Comparison of ENCODE assay signal across 20 cellular contexts in genomic region chr10:35359056-35359455, GRCh38. TPM values are rescaled to one million over a fixed set of nuclear protein-coding genes. Genes with fewer than 3 reads are reported as not detected.
DNase-seq lines count a peak whose midpoint lies in the region; ATAC-seq and TF ChIP-seq lines count a peak whose summit lies in the region.
"Had no signal": no experiment of that assay in that cellular context is flagged by ENCODE, and none has a peak within 500 bp of the region (broad histone marks: within the 10 kb centered on the region; RNA-seq: fewer than 3 reads in every experiment).

No MANE protein-coding gene starts in this region.

- TF ChIP-seq CTCF in fibroblast of villous mesenchyme (IDR thresholded peaks at IDR 0.05; ENCODE audit: insufficient read depth, low read depth, low read length) (no peak), right lobe of liver (IDR thresholded peaks at IDR 0.05) (no peak), upper lobe of left lung (IDR thresholded peaks at IDR 0.05) (no peak)

- H3K36me3 ChIP-seq in rectal smooth muscle tissue (ENCODE audit: control insufficient read depth, insufficient read depth, low read length) (no peaks in the 10 kb centered on the region), right lobe of liver (no peaks in the 10 kb centered on the region), upper lobe of left lung (no peaks in the 10 kb centered on the region)
- H3K36me3 ChIP-seq: Peyer's patch, SJCRH30 had no signal

- no peak for ATAC-seq in right lobe of liver
- no peak for ATAC-seq in upper lobe of left lung (ENCODE audit: low FRiP score in 2 of 2)
- ATAC-seq: CD8-positive, alpha-beta T cell had no signal

- TF ChIP-seq EP300 in upper lobe of left lung (IDR thresholded peaks at IDR 0.05): no peak

- H3K9me3 ChIP-seq in right lobe of liver (no peaks in the 10 kb centered on the region), upper lobe of left lung (no peaks in the 10 kb centered on the region)
- H3K9me3 ChIP-seq: Peyer's patch, SJCRH30 had no signal

- DNase-seq in DMS 273 (lab: John Stamatoyannopoulos, UW; ENCODE audit: unreplicated experiment) (peak; percentile 38), DMS 273 treated with DMSO at 0.1 percent for 48 hours (lab: John Stamatoyannopoulos, UW) (no peak), NCI-H524 (lab: John Stamatoyannopoulos, UW) (peak; percentile 34 to 78), fibroblast of villous mesenchyme (ENCODE audit: low read depth) (peak; percentile 67), right lobe of liver (no peak), NCI-H510A (lab: John Stamatoyannopoulos, UW) (no peak), upper lobe of left lung (no peak)
- DNase-seq: ACHN; CD8-positive, alpha-beta T cell; GDM1; KG1; NCI-H1105; NCI-H146; NCI-H2081 treated with DMSO at 0.1 percent for 48 hours; NCI-H774; Peyer's patch had no signal

- H3K4me1 ChIP-seq in rectal smooth muscle tissue (ENCODE audit: control insufficient read depth, insufficient read depth, low read length) (peaks cover 8% of the 10 kb centered on the region), right lobe of liver (no peaks in the 10 kb centered on the region), upper lobe of left lung (peaks cover 13 to 30% (median 22%) of the 10 kb centered on the region in 4 donors)
- H3K4me1 ChIP-seq: SJCRH30 had no signal

- intact Hi-C loops in right lobe of liver (cut with DNase I): no loop called here

- TF ChIP-seq POLR2A in right lobe of liver (IDR thresholded peaks at IDR 0.05) (no peak), upper lobe of left lung (IDR thresholded peaks at IDR 0.05) (no peak)

- H3K4me3 ChIP-seq in fibroblast of villous mesenchyme (ENCODE audit: low read depth, low read length) (no peak overlapping the region), rectal smooth muscle tissue (ENCODE audit: low read length) (no peak overlapping the region), right lobe of liver (no peak overlapping the region), upper lobe of left lung (no peak overlapping the region)
- H3K4me3 ChIP-seq: BLaER1 treated with 17β-estradiol and CSF1 and Interleukin-3, amounts not matched to agents 10 nM and 100 nM; Peyer's patch; SJCRH30 had no signal

- no peak overlapping the region for H3K9ac ChIP-seq in rectal smooth muscle tissue (ENCODE audit: low read length)
- H3K9ac ChIP-seq: BLaER1 treated with 17β-estradiol and CSF1 and Interleukin-3, amounts not matched to agents 10 nM and 100 nM had no signal

- H3K27me3 ChIP-seq in rectal smooth muscle tissue (ENCODE audit: control insufficient read depth, insufficient read depth, low read length): no peaks in the 10 kb centered on the region
- no peaks in the 10 kb centered on the region for H3K27me3 ChIP-seq in right lobe of liver
- no peaks in the 10 kb centered on the region for H3K27me3 ChIP-seq in upper lobe of left lung
- H3K27me3 ChIP-seq: BLaER1 treated with 17β-estradiol and CSF1 and Interleukin-3, amounts not matched to agents 10 nM and 100 nM; Peyer's patch; SJCRH30 had no signal

- H3K27ac ChIP-seq in rectal smooth muscle tissue (ENCODE audit: low read depth, low read length) (peak overlapping the region; percentile 66), right lobe of liver (no peak overlapping the region), upper lobe of left lung (no peak overlapping the region)
- H3K27ac ChIP-seq: 22Rv1; BLaER1 treated with 17β-estradiol and CSF1 and Interleukin-3, amounts not matched to agents 10 nM and 100 nM; Peyer's patch; SJCRH30 had no signal

- 43% methylated on average over 1 of the region's 2 CpGs for WGBS in right lobe of liver (ENCODE audit: insufficient coverage, low coverage, low lambda C conversion rate, missing lambda C conversion rate)
- 78 to 80% methylated on average over 2 of the region's 2 CpGs for WGBS in upper lobe of left lung, 2 donors

RNA-seq across cellular contexts. Expression of gene CCNY, which starts 22.7 kb away (rescaled TPM):
- total RNA-seq in fibroblast of villous mesenchyme: 35.0 and 36.7 TPM in 2 replicates
- total RNA-seq in right lobe of liver: 10 to 100 TPM; 22.4 to 49.2 (median 41.4) TPM
- 10 to 100 TPM; 22.0 to 80.8 (median 52.5) TPM for total RNA-seq in upper lobe of left lung

Comparison
In these comparisons a context has a peak if more than half of its experiments do, and no peak if none do; other contexts are left out.
1. DNase-seq: peak in DMS 273 (single experiment), NCI-H524 (2 of 2) and fibroblast of villous mesenchyme (single experiment); none in DMS 273 treated with DMSO at 0.1 percent for 48 hours (single experiment), right lobe of liver (0 of 3), NCI-H510A (single experiment) and upper lobe of left lung (0 of 2).